In genomic region chr12:7995266-7995963, GRCh38 we compare ENCODE assay signal across 8 cellular contexts. TPM values are rescaled to one million over a fixed set of nuclear protein-coding genes. Genes with fewer than 3 reads are reported as not detected.
DNase-seq lines count a peak whose midpoint lies in the region; TF ChIP-seq lines count a peak whose summit lies in the region.

No MANE protein-coding gene starts in this region.

- intact Hi-C loops in uterus (cut with DNase I; ENCODE audit: low total_unique reads) = loop anchor here (10.0 kb wide), 2 partner anchors 61 to 131 kb away; partner anchors contain the start of gene SLC2A3

- H3K27me3 ChIP-seq in MM.1S (replicated peaks; ENCODE audit: insufficient read depth, low read length) (no peaks in the 10 kb centered on the region), SK-N-SH (ENCODE audit: insufficient read depth) (no peaks in the 10 kb centered on the region; the same call in 1 of the 2 replicates), cardiac muscle cell (no peaks in the 10 kb centered on the region), uterus (no peaks in the 10 kb centered on the region)

- H3K9ac ChIP-seq in MM.1S (ENCODE audit: low read length) (no peak overlapping the region), SK-N-SH (peak overlapping the region; percentile 44)

- H3K9me3 ChIP-seq in MM.1S (replicated peaks; ENCODE audit: insufficient read depth, low read length) (no peaks in the 10 kb centered on the region), SK-N-SH (no peaks in the 10 kb centered on the region), cardiac muscle cell (ENCODE audit: low read depth) (no peaks in the 10 kb centered on the region), uterus (no peaks in the 10 kb centered on the region)

- no peaks in the 10 kb centered on the region for H4K20me1 ChIP-seq in MM.1S (ENCODE audit: insufficient read depth, low read length)
- H4K20me1 ChIP-seq in SK-N-SH (ENCODE audit: insufficient read depth) = no peaks in the 10 kb centered on the region

- no peaks in the 10 kb centered on the region for H3K9me2 ChIP-seq in MM.1S (replicated peaks; ENCODE audit: insufficient read depth, low read length)
- no peaks in the 10 kb centered on the region for H3K9me2 ChIP-seq in SK-N-SH

- H3K4me3 ChIP-seq in GM12864 (ENCODE audit: low read depth, low read length) = no peak overlapping the region
- peak overlapping the region; percentile 22 for H3K4me3 ChIP-seq in HFF-Myc (replicated peaks; ENCODE audit: low read depth, low read length)
- no peak overlapping the region for H3K4me3 ChIP-seq in MM.1S (ENCODE audit: low read length)
- H3K4me3 ChIP-seq in SK-N-SH (ENCODE audit: low read depth in 2 of 2, low read length in 1 of 2) = peak overlapping the region in 1 of 2 experiments; percentile 15; a peak in 2 of 4 replicates
- H3K4me3 ChIP-seq in cardiac muscle cell = no peak overlapping the region
- no peak overlapping the region for H3K4me3 ChIP-seq in uterus

- H3F3A ChIP-seq in MM.1S (ENCODE audit: insufficient read depth, low read length) (no peaks in the 10 kb centered on the region), SK-N-SH (replicated peaks; ENCODE audit: insufficient read depth) (peaks cover 11% of the 10 kb centered on the region)

- H3K27ac ChIP-seq in MM.1S (ENCODE audit: low read length) = no peak overlapping the region
- peak overlapping the region in 1 of 2 experiments; percentile 88; a peak in 2 of 4 replicates for H3K27ac ChIP-seq in SK-N-SH (ENCODE audit: low read depth in 2 of 2, low read length in 1 of 2)
- H3K27ac ChIP-seq in cardiac muscle cell = no peak overlapping the region
- H3K27ac ChIP-seq in uterus = peak overlapping the region; percentile 52 to 55

- WGBS in SK-N-SH (ENCODE audit: low lambda C conversion rate) = 11% methylated on average over 9 of the region's 9 CpGs

- DNase-seq in GM12864 (ENCODE audit: low read depth) (peak; percentile 75), HFF-Myc (ENCODE audit: extremely low read depth, low read depth) (peak; percentile 72), MM.1S (peak; percentile 79), SK-N-SH (peak; percentile 54), cardiac muscle cell (ENCODE audit: low read depth in 1 of 2, low spot score in 1 of 2) (peak; percentile 77 to 89), putamen (ENCODE audit: low spot score) (peak; percentile 84), uterus (peak; percentile 79 to 88)
- DNase-seq in activated naive CD4-positive, alpha-beta T cell treated with anti-CD3 and anti-CD28 coated beads, Interleukin-2, amount 50 U/mL, for 16 hours = peak; percentile 85

- POLR2A ChIA-PET in SK-N-SH (lab: Yijun Ruan, JAX) = no interaction called here

- H3K4me2 ChIP-seq in MM.1S (ENCODE audit: low read depth, low read length) (no peak overlapping the region), SK-N-SH (peak overlapping the region; percentile 56)

- H3K79me2 ChIP-seq in MM.1S (ENCODE audit: low read length) = no peaks in the 10 kb centered on the region
- no peaks in the 10 kb centered on the region for H3K79me2 ChIP-seq in SK-N-SH (ENCODE audit: insufficient read depth)

- H2AFZ ChIP-seq in MM.1S (ENCODE audit: low read length) (no peak overlapping the region), SK-N-SH (ENCODE audit: low read depth) (peak overlapping the region; percentile 66)

- CTCF ChIA-PET in SK-N-SH (lab: Yijun Ruan, JAX) = interaction anchor here (0.6 to 4.3 kb wide), 12 partner anchors 10 to 163 kb away, joined by 3 to 29 read pairs (median 4); no protein-coding TSS in a partner anchor

- TF ChIP-seq EP300 in SK-N-SH (IDR thresholded peaks at IDR 0.05; ENCODE audit: borderline replicate concordance in 1 of 2, low read depth in 1 of 2, low read length in 1 of 2) = no peak; a peak in 1 of 4 replicates

- peak; percentile 72 for TF ChIP-seq RAD21 in SK-N-SH (IDR thresholded peaks at IDR 0.05; ENCODE audit: low read length)

- H3K36me3 ChIP-seq in MM.1S (replicated peaks; ENCODE audit: insufficient read depth, low read length) (no peaks in the 10 kb centered on the region), SK-N-SH (replicated peaks in 1 of 2; ENCODE audit: control insufficient read depth in 1 of 2, insufficient read depth in 2 of 2, low read length in 1 of 2) (no peaks in the 10 kb centered on the region), cardiac muscle cell (no peaks in the 10 kb centered on the region), uterus (no peaks in the 10 kb centered on the region)

- H3K4me1 ChIP-seq in MM.1S (ENCODE audit: low read length) = no peaks in the 10 kb centered on the region
- H3K4me1 ChIP-seq in SK-N-SH (ENCODE audit: control insufficient read depth in 1 of 2, insufficient read depth in 2 of 2, low read depth in 1 of 2, low read length in 1 of 2) = peaks cover 0 to 10% of the 10 kb centered on the region in 2 experiments; a peak in 1 of 4 replicates
- peaks cover 16% of the 10 kb centered on the region for H3K4me1 ChIP-seq in cardiac muscle cell (ENCODE audit: low read depth)
- no peaks in the 10 kb centered on the region for H3K4me1 ChIP-seq in uterus

- TF ChIP-seq CTCF in GM12864 (IDR thresholded peaks at IDR 0.05; ENCODE audit: low read depth, low read length, missing control alignments) = peak; percentile 58
- peak; percentile 76 for TF ChIP-seq CTCF in HFF-Myc (IDR thresholded peaks at IDR 0.05; ENCODE audit: low read depth, low read length, missing control alignments)
- peak; percentile 76 for TF ChIP-seq CTCF in MM.1S (IDR thresholded peaks at IDR 0.05; ENCODE audit: low read length)
- peak; percentile 87 for TF ChIP-seq CTCF in SK-N-SH (IDR thresholded peaks at IDR 0.05)
- peak; percentile 74 for TF ChIP-seq CTCF in cardiac muscle cell (IDR thresholded peaks at IDR 0.05; ENCODE audit: low read depth, low read length)
- peak; percentile 77 to 92 (median 80) for TF ChIP-seq CTCF in uterus (IDR thresholded peaks at IDR 0.05)

- TF ChIP-seq POLR2A in uterus (IDR thresholded peaks at IDR 0.05) = no peak

TF ChIP-seq in SK-N-SH, 30 proteins besides CTCF, POLR2A, EP300 and RAD21:
- no peak for TF ChIP-seq FOXM1 (IDR thresholded peaks at IDR 0.05; ENCODE audit: low read depth)
- TF ChIP-seq JUND (IDR thresholded peaks at IDR 0.05) = peak; percentile 35
- no peak for TF ChIP-seq USF1 (IDR thresholded peaks at IDR 0.05; ENCODE audit: borderline replicate concordance, low read depth)
- peak; percentile 71 for TF ChIP-seq SMC3 (IDR thresholded peaks at IDR 0.05; ENCODE audit: low read depth, low read length)
- TF ChIP-seq, protein P1, sequence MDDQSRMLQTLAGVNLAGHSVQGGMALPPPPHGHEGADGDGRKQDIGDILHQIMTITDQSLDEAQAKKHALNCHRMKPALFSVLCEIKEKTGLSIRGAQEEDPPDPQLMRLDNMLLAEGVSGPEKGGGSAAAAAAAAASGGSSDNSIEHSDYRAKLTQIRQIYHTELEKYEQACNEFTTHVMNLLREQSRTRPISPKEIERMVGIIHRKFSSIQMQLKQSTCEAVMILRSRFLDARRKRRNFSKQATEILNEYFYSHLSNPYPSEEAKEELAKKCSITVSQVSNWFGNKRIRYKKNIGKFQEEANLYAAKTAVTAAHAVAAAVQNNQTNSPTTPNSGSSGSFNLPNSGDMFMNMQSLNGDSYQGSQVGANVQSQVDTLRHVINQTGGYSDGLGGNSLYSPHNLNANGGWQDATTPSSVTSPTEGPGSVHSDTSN (IDR thresholded peaks at IDR 0.05) = peak; percentile 63
- TF ChIP-seq TCF12 (IDR thresholded peaks at IDR 0.05) = peak; percentile 28; the same call in 1 of the 2 replicates
- TF ChIP-seq YY1 (IDR thresholded peaks at IDR 0.05; ENCODE audit: low read depth) = no peak
- no peak for TF ChIP-seq POLR2AphosphoS5 (IDR thresholded peaks at IDR 0.05; ENCODE audit: low read depth, low read length)
- no peak for TF ChIP-seq TAF1 (IDR thresholded peaks at IDR 0.05; ENCODE audit: borderline replicate concordance, low read depth, low read length)
- peak; percentile 42; the same call in 1 of the 2 replicates for TF ChIP-seq FOSL2 (IDR thresholded peaks at IDR 0.05; ENCODE audit: borderline replicate concordance, low read depth)
- TF ChIP-seq EZH2phosphoT487 (IDR thresholded peaks at IDR 0.05; ENCODE audit: borderline replicate concordance, low read depth) = no peak
- TF ChIP-seq GABPA (IDR thresholded peaks at IDR 0.05; ENCODE audit: low read depth) = 0 out of 2 replicates have a peak, but pooled peaks have one; percentile 19

RNA-seq across cellular contexts. Expression of gene FOXJ2, which starts 37.1 kb away (rescaled TPM):
- polyA plus RNA-seq in SK-N-SH (2012; rRNA removed) (3.0 and 3.4 TPM in 2 replicates), cardiac muscle cell (23.6 and 24.1 TPM in 2 replicates)
- 3.1 and 3.4 TPM in 2 replicates for polyA plus RNA-seq in SK-N-SH (2012; cell fraction: cytosol; rRNA removed)
- polyA plus RNA-seq in SK-N-SH (2012; cell fraction: nucleus; rRNA removed) = 6.1 and 6.8 TPM in 2 replicates
- total RNA-seq in cardiac muscle cell (22.9 and 26.6 TPM in 2 replicates), uterus (10 to 100 TPM in 2 of 4 donors, 1 to 10 TPM in 2; 7.4 to 37.7 (median 10.8) TPM)

RNA-seq across cellular contexts. Expression of gene SLC2A3, which starts 59.4 kb away (rescaled TPM):
- polyA plus RNA-seq in SK-N-SH (2012; rRNA removed) (26.6 and 35.7 TPM in 2 replicates), cardiac muscle cell (349 and 363 TPM in 2 replicates)
- 21.0 and 23.1 TPM in 2 replicates for polyA plus RNA-seq in SK-N-SH (2012; cell fraction: cytosol; rRNA removed)
- 33.8 and 71.9 TPM in 2 replicates for polyA plus RNA-seq in SK-N-SH (2012; cell fraction: nucleus; rRNA removed)
- total RNA-seq in cardiac muscle cell (251 and 267 TPM in 2 replicates), uterus (10 to 100 TPM in 3 of 4 donors, 1 to 10 TPM in 1; 8.2 to 64.1 (median 48.0) TPM)

Comparison
In these comparisons a context has a peak if more than half of its experiments do, and no peak if none do; other contexts are left out.
1. H3K27ac ChIP-seq: peak in uterus (2 of 2); none in MM.1S (single experiment) and cardiac muscle cell (single experiment).
2. Peak in every context shown above with its lines, with median percentiles within 50 percentile points of each other: DNase-seq and CTCF ChIP-seq.